ENCODE assay signal across 30 cellular contexts in genomic region chr1:208985231-208985630, GRCh38.
DNase-seq lines count a peak whose midpoint lies in the region; ATAC-seq and TF ChIP-seq lines count a peak whose summit lies in the region.
"Had no signal": no experiment of that assay in that cellular context is flagged by ENCODE, and none has a peak within 500 bp of the region (broad histone marks: within the 10 kb centered on the region; RNA-seq: fewer than 3 reads in every experiment).

No MANE protein-coding gene starts in this region.

- TF ChIP-seq POLR2A in upper lobe of left lung (IDR thresholded peaks at IDR 0.05) = no peak

- H3K9me3 ChIP-seq in A673 (ENCODE audit: low read depth, low read length, poor library complexity, severe bottlenecking) (no peaks in the 10 kb centered on the region), MG63 (no peaks in the 10 kb centered on the region), upper lobe of left lung (no peaks in the 10 kb centered on the region)
- H3K9me3 ChIP-seq: ascending aorta, Caco-2, tibial artery had no signal

- ATAC-seq in upper lobe of left lung (ENCODE audit: low FRiP score in 2 of 2) = no peak
- ATAC-seq: HCT116; left lobe of liver; stimulated activated naive CD8-positive, alpha-beta T cell treated with anti-CD3 and anti-CD28 coated beads, Interleukin-15, amount 100 ng/mL, for 72 hours had no signal

- POLR2A ChIA-PET in A673 (lab: Charles Lee; ENCODE audit: low non-redundant PET) = no interaction called here

- TF ChIP-seq CTCF in A673 (conservative IDR thresholded peaks at IDR 0.05; ENCODE audit: low read depth, low read length) (no peak), upper lobe of left lung (IDR thresholded peaks at IDR 0.05) (no peak)

- no peak for TF ChIP-seq EP300 in upper lobe of left lung (IDR thresholded peaks at IDR 0.05)

- H3K27me3 ChIP-seq in A673 (replicated peaks; ENCODE audit: insufficient read depth, low read depth, low read length, poor library complexity) (no peaks in the 10 kb centered on the region), MG63 (no peaks in the 10 kb centered on the region), H7 (ENCODE audit: control insufficient read depth, insufficient read depth, low read length) (no peaks in the 10 kb centered on the region), upper lobe of left lung (no peaks in the 10 kb centered on the region)
- H3K27me3 ChIP-seq: ascending aorta, tibial artery had no signal

- H3K4me3 ChIP-seq in A673 (ENCODE audit: low read depth, low read length, poor library complexity, severe bottlenecking) (no peak overlapping the region), MG63 (no peak overlapping the region), H7 (ENCODE audit: insufficient read depth, low read depth, low read length) (no peak overlapping the region), upper lobe of left lung (no peak overlapping the region)
- H3K4me3 ChIP-seq: ascending aorta, PC-9, tibial artery had no signal

- H3K27ac ChIP-seq in A673 (ENCODE audit: low read depth, low read length, poor library complexity, severe bottlenecking) = no peak overlapping the region
- H3K27ac ChIP-seq in upper lobe of left lung = no peak overlapping the region
- H3K27ac ChIP-seq: ascending aorta, PC-9, tibial artery had no signal

- intact Hi-C loops in A673 (cut with micrococcal nuclease; ENCODE audit: unreplicated experiment) = no loop called here

- H3K36me3 ChIP-seq in A673 (ENCODE audit: insufficient read depth, low read length, poor library complexity, severe bottlenecking) (no peaks in the 10 kb centered on the region), MG63 (no peaks in the 10 kb centered on the region), H7 (replicated peaks; ENCODE audit: control insufficient read depth, insufficient read depth, low read length) (no peaks in the 10 kb centered on the region), upper lobe of left lung (no peaks in the 10 kb centered on the region)
- H3K36me3 ChIP-seq: ascending aorta, tibial artery had no signal

- DNase-seq in A673 (ENCODE audit: low spot score) (peak; percentile 1), MG63 (peak; percentile 42), dermis blood vessel endothelial cell (peak; percentile 84), kidney tubule cell (ENCODE audit: low spot score) (peak; percentile 37), KG1 (lab: John Stamatoyannopoulos, UW) (no peak), H7 (no peak), upper lobe of left lung (no peak)
- DNase-seq: activated CD4-positive, alpha-beta T cell treated with anti-CD3 and anti-CD28 coated beads, Interleukin-2, amount 10 ng/mL, durations not matched to agents 7 days and 5 days; activated gamma-delta T cell; activated naive CD8-positive, alpha-beta T cell treated with anti-CD3 and anti-CD28 coated beads, Interleukin-2, amount 10 ng/mL, durations not matched to agents 7 days and 5 days; activated T-cell treated with anti-CD3 and anti-CD28 coated beads, Interleukin-2, amount 50 U/mL, for 24 hours; Caco-2; central memory CD4-positive, alpha-beta T cell; Karpas-422; naive B cell; NCI-H1048; NCI-H1694; NCI-H2171; NCI-H524; NK-92 treated with Interleukin-12 subunit alpha and Interleukin-12 subunit beta, amount 100 ng/mL, for 24 hours; PC-9; SIG-M5; small intestine; stimulated activated CD8-positive, alpha-beta memory T cell treated with anti-CD3 and anti-CD28 coated beads, Interleukin-4, amount 100 ng/mL, for 48 hours; stimulated activated naive CD8-positive, alpha-beta T cell treated with anti-CD3 and anti-CD28 coated beads, Interleukin-15, amount 100 ng/mL, for 72 hours; T1000; tibial artery had no signal

- no peaks in the 10 kb centered on the region for H3K4me1 ChIP-seq in A673 (ENCODE audit: insufficient read depth, low read length, poor library complexity, severe bottlenecking)
- peaks cover 0 to 12% (median 6%) of the 10 kb centered on the region in 4 donors for H3K4me1 ChIP-seq in upper lobe of left lung
- H3K4me1 ChIP-seq: ascending aorta had no signal

- no TSS peak for BruUV-seq in A673 (replicated peaks; lab: Mats Ljungman, UMichigan)

- CTCF ChIA-PET in A673 (lab: Charles Lee) = no interaction called here

- WGBS in upper lobe of left lung, 2 donors = 62 to 65% methylated on average over 1 of the region's 1 CpG

Comparison
In these comparisons a context has a peak if more than half of its experiments do, and no peak if none do; other contexts are left out.
1. DNase-seq: peak in A673 (single experiment), MG63 (single experiment), dermis blood vessel endothelial cell (single experiment) and kidney tubule cell (single experiment); none in KG1 (single experiment), H7 (single experiment) and upper lobe of left lung (0 of 2).